18 cellular contexts compared by ENCODE assay signal in the genomic region with DNA sequence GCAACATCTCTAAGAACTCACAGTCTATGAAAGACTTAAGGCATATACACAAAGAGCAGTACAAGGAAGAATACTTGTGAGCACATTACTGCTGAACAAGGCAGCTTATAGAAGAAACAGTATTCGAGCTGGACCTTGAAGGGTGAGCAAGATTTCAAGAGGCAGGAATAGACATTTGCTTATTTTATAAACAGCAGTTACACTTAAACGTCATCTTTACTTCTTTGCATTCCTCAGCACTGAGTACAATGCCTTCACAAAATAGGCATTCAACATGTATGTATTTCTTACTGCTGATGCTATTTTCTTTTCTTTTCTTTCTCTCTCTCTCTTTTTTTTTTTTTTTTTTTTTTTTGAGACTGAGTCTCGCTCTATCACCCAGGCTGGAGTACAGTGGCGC.
A peak's percentile ranks its signal among the peaks of the same experiment; 100 is the strongest.
DNase-seq lines count a peak whose midpoint lies in the region; ATAC-seq and TF ChIP-seq lines count a peak whose summit lies in the region.
"Had no signal": no experiment of that assay in that cellular context is flagged by ENCODE, and none has a peak within 500 bp of the region (broad histone marks: within the 10 kb centered on the region; RNA-seq: fewer than 3 reads in every experiment).

No MANE protein-coding gene starts in this region.

- H3K4me1 ChIP-seq in IMR-90 (ENCODE audit: control insufficient read depth, insufficient read depth, low read length), result no peaks in the 10 kb centered on the region

- TF ChIP-seq CTCF in AG04450 (IDR thresholded peaks at IDR 0.05; ENCODE audit: low read depth, low read length), result no peak
- no peak for TF ChIP-seq CTCF in IMR-90 (conservative IDR thresholded peaks at IDR 0.05; ENCODE audit: low read depth, low read length)

- H2AK5ac ChIP-seq in IMR-90 (ENCODE audit: low read depth, low read length), result no peak overlapping the region

- no peak overlapping the region for H2BK120ac ChIP-seq in IMR-90 (ENCODE audit: low read depth, low read length)

- DNase-seq in AG04450 (ENCODE audit: low read depth, low spot score) (peak; percentile 61), IMR-90 (peak; percentile 84), fibroblast of gingiva (ENCODE audit: low read depth) (peak; percentile 3), non-pigmented ciliary epithelial cell (ENCODE audit: low read depth) (peak; percentile 30), HuH-7 (ENCODE audit: low spot score) (no peak), left ventricle myocardium superior (no peak)
- no peak for DNase-seq in activated CD4-positive, alpha-beta T cell treated with anti-CD3 and anti-CD28 coated beads for 4 hours
- DNase-seq in natural killer cell treated with Interleukin-12 subunit alpha and Interleukin-12 subunit beta and Interleukin-15 and Interleukin-18, amount 100 ng/mL, for 72 hours (ENCODE audit: low spot score), result no peak
- DNase-seq: AML-193, GF-D8, Karpas-422, MM.1S, NCI-H1105, NCI-H1694 treated with DMSO at 0.1 percent for 48 hours, NCI-H446, PC-9 had no signal

- TF ChIP-seq POLR2A in IMR-90 (IDR thresholded peaks at IDR 0.05; ENCODE audit: low read depth, low read length), result no peak

- H3K4me3 Mint-ChIP-seq in natural killer cell treated with Interleukin-12 subunit alpha and Interleukin-12 subunit beta and Interleukin-15 and Interleukin-18, amount 100 ng/mL, for 72 hours, result no peak overlapping the region

- no peak overlapping the region for H3K23ac ChIP-seq in IMR-90 (ENCODE audit: low read depth, low read length)

- H3K14ac ChIP-seq in IMR-90 (replicated peaks; ENCODE audit: low read depth, low read length), result no peak overlapping the region

- no peak overlapping the region for H4K8ac ChIP-seq in IMR-90 (ENCODE audit: low read depth in 2 of 2, low read length in 2 of 2)

- ATAC-seq in IMR-90 (ENCODE audit: low read depth) (peak; percentile 99), left ventricle myocardium superior (no peak)
- no peak for ATAC-seq in natural killer cell treated with Interleukin-12 subunit alpha and Interleukin-12 subunit beta and Interleukin-15 and Interleukin-18, amount 100 ng/mL, for 72 hours
- ATAC-seq: HepG2 had no signal

- H3K4me1 Mint-ChIP-seq in natural killer cell treated with Interleukin-12 subunit alpha and Interleukin-12 subunit beta and Interleukin-15 and Interleukin-18, amount 100 ng/mL, for 72 hours (ENCODE audit: low read depth in 2 of 2), result no peaks in the 10 kb centered on the region

- no peaks in the 10 kb centered on the region for H4K20me1 ChIP-seq in IMR-90 (ENCODE audit: insufficient read depth, low read length)

- no peaks in the 10 kb centered on the region for H3K27me3 Mint-ChIP-seq in natural killer cell treated with Interleukin-12 subunit alpha and Interleukin-12 subunit beta and Interleukin-15 and Interleukin-18, amount 100 ng/mL, for 72 hours

- H3K18ac ChIP-seq in IMR-90 (ENCODE audit: low read depth, low read length), result no peak overlapping the region

- H3K36me3 ChIP-seq in IMR-90 (ENCODE audit: control insufficient read depth, insufficient read depth, low read length), result no peaks in the 10 kb centered on the region

- H3K9me3 ChIP-seq in AG04450 (ENCODE audit: control insufficient read depth, insufficient read depth, low read length) (no peaks in the 10 kb centered on the region), IMR-90 (ENCODE audit: control insufficient read depth, insufficient read depth, low read length) (no peaks in the 10 kb centered on the region)

- POLR2A ChIA-PET in AG04450 (lab: Yijun Ruan, JAX) (interaction anchor here (0.6 to 1.0 kb wide), 2 partner anchors 97 to 1003 kb away, joined by 3 to 8 read pairs; no protein-coding TSS in a partner anchor), IMR-90 (lab: Charles Lee; ENCODE audit: unreplicated experiment) (no interaction called here)

- intact Hi-C loops in IMR-90 (cut with micrococcal nuclease) (loop anchor here (5.0 kb wide), 1 partner anchor 97 kb away; no protein-coding TSS in a partner anchor), left ventricle myocardium superior (cut with micrococcal nuclease) (no loop called here)

- no peak overlapping the region for H2BK5ac ChIP-seq in IMR-90 (ENCODE audit: low read depth, low read length, poor library complexity, severe bottlenecking)

- H3K36me3 Mint-ChIP-seq in natural killer cell treated with Interleukin-12 subunit alpha and Interleukin-12 subunit beta and Interleukin-15 and Interleukin-18, amount 100 ng/mL, for 72 hours, result no peaks in the 10 kb centered on the region

- H3K27me3 ChIP-seq in AG04450 (ENCODE audit: control insufficient read depth, insufficient read depth, low read length) (no peaks in the 10 kb centered on the region), IMR-90 (ENCODE audit: control insufficient read depth, insufficient read depth, low read length) (no peaks in the 10 kb centered on the region)

- TF ChIP-seq RAD21 in IMR-90 (IDR thresholded peaks at IDR 0.05; ENCODE audit: low read length), result no peak

- no TSS peak for BruUV-seq in IMR-90 (replicated peaks; lab: Mats Ljungman, UMichigan)

- H3K79me1 ChIP-seq in IMR-90 (ENCODE audit: low read depth in 1 of 2, low read length in 2 of 2), result no peaks in the 10 kb centered on the region

- H2AK9ac ChIP-seq in IMR-90 (replicated peaks; ENCODE audit: low read depth, low read length, poor library complexity), result no peak overlapping the region

- no peak overlapping the region for H3K9ac ChIP-seq in IMR-90 (ENCODE audit: low read depth, low read length)

- WGBS in IMR-90 (ENCODE audit: extremely low coverage in 2 of 2, insufficient read length in 1 of 2), 2 experiments, result no CpG with 5 or more reads among the region's 4 CpGs

- H2BK20ac ChIP-seq in IMR-90 (ENCODE audit: low read depth, low read length), result no peak overlapping the region

- in situ Hi-C loops in IMR-90 (cut with MboI; ENCODE audit: low sequenced_read_pairs), result no loop called here

- H3K4me2 ChIP-seq in IMR-90 (ENCODE audit: low read depth, low read length), result peak overlapping the region; percentile 59; the same call in 1 of the 2 replicates
- H3K4me2 ChIP-seq: PC-9 had no signal

- H3K4me3 ChIP-seq in AG04450 (ENCODE audit: low read depth, low read length) (no peak overlapping the region), IMR-90 (ENCODE audit: insufficient read depth, low read depth, low read length) (no peak overlapping the region)
- H3K4me3 ChIP-seq: PC-9, SK-N-MC had no signal

- H4K5ac ChIP-seq in IMR-90 (ENCODE audit: low read depth, low read length), result no peak overlapping the region

- H3K27ac Mint-ChIP-seq in natural killer cell treated with Interleukin-12 subunit alpha and Interleukin-12 subunit beta and Interleukin-15 and Interleukin-18, amount 100 ng/mL, for 72 hours, result no peak overlapping the region

- CTCF ChIA-PET in AG04450 (lab: Charles Lee) (interaction anchor here (2.6 kb wide), 1 partner anchor 9 kb away, joined by 10 read pairs; no protein-coding TSS in a partner anchor), IMR-90 (lab: Yijun Ruan, JAX) (interaction anchor here (0.6 to 1.3 kb wide), 2 partner anchors 8 to 155 kb away, joined by 3 read pairs; no protein-coding TSS in a partner anchor)

- H3K56ac ChIP-seq in IMR-90 (ENCODE audit: extremely low read depth, insufficient read depth, low read length), result no peak overlapping the region

- dilution Hi-C loops in IMR-90 (cut with HindIII; ENCODE audit: low sequenced_read_pairs, unreplicated experiment), result no loop called here

- H4K91ac ChIP-seq in IMR-90 (ENCODE audit: insufficient read depth, low read depth, low read length), result no peak overlapping the region

- no peaks in the 10 kb centered on the region for H3K9me1 ChIP-seq in IMR-90 (ENCODE audit: insufficient read depth, low read length)

- no peak overlapping the region for H3K4ac ChIP-seq in IMR-90 (ENCODE audit: low read depth, low read length)

- H3K9me3 Mint-ChIP-seq in natural killer cell treated with Interleukin-12 subunit alpha and Interleukin-12 subunit beta and Interleukin-15 and Interleukin-18, amount 100 ng/mL, for 72 hours, result peaks cover 2% of the 10 kb centered on the region

- H2BK15ac ChIP-seq in IMR-90 (ENCODE audit: low read depth, low read length), result no peak overlapping the region

- no peak overlapping the region for H2AFZ ChIP-seq in IMR-90 (replicated peaks; ENCODE audit: low read length, poor library complexity)
- H2AFZ ChIP-seq: PC-9 had no signal

- H3K27ac ChIP-seq in AG04450 (ENCODE audit: low read depth, low read length), result no peak overlapping the region
- no peak overlapping the region for H3K27ac ChIP-seq in IMR-90 (ENCODE audit: insufficient read depth, low read length)
- H3K27ac ChIP-seq: PC-9, SK-N-MC had no signal

TF ChIP-seq in IMR-90, 13 proteins besides CTCF, POLR2A, EP300 and RAD21 (continues in another document):
- TF ChIP-seq SMC3 (IDR thresholded peaks at IDR 0.05; ENCODE audit: low read depth, low read length) (no peak), NFE2L2 (IDR thresholded peaks at IDR 0.05; ENCODE audit: low read depth, low read length) (no peak), MAFK (IDR thresholded peaks at IDR 0.05; ENCODE audit: low read depth, low read length) (no peak), RCOR1 (IDR thresholded peaks at IDR 0.05; ENCODE audit: insufficient replicate concordance, low read length) (no peak), RFX5 (IDR thresholded peaks at IDR 0.05; ENCODE audit: low read depth, low read length) (no peak), MXI1 (IDR thresholded peaks at IDR 0.05; ENCODE audit: borderline replicate concordance, low read depth, low read length) (no peak), CEBPB (IDR thresholded peaks at IDR 0.05; ENCODE audit: low read depth, low read length) (no peak), BHLHE40 (IDR thresholded peaks at IDR 0.05; ENCODE audit: low read depth, low read length) (no peak), MAZ (IDR thresholded peaks at IDR 0.05; ENCODE audit: borderline replicate concordance, low read depth, low read length) (no peak), FOS (IDR thresholded peaks at IDR 0.05; ENCODE audit: low read depth, low read length) (no peak), CHD1 (IDR thresholded peaks at IDR 0.05; ENCODE audit: low read depth, low read length) (no peak)
- TF ChIP-seq, protein P1, sequence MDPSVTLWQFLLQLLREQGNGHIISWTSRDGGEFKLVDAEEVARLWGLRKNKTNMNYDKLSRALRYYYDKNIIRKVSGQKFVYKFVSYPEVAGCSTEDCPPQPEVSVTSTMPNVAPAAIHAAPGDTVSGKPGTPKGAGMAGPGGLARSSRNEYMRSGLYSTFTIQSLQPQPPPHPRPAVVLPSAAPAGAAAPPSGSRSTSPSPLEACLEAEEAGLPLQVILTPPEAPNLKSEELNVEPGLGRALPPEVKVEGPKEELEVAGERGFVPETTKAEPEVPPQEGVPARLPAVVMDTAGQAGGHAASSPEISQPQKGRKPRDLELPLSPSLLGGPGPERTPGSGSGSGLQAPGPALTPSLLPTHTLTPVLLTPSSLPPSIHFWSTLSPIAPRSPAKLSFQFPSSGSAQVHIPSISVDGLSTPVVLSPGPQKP (IDR thresholded peaks at IDR 0.05; ENCODE audit: borderline replicate concordance, low read depth, low read length), result no peak

Comparison
In these comparisons a context has a peak if more than half of its experiments do, and no peak if none do; other contexts are left out.
1. DNase-seq: peak in AG04450 (single experiment), IMR-90 (single experiment), fibroblast of gingiva (single experiment) and non-pigmented ciliary epithelial cell (single experiment); none in activated CD4-positive, alpha-beta T cell treated with anti-CD3 and anti-CD28 coated beads for 4 hours (0 of 2), HuH-7 (single experiment), natural killer cell treated with Interleukin-12 subunit alpha and Interleukin-12 subunit beta and Interleukin-15 and Interleukin-18, amount 100 ng/mL, for 72 hours (single experiment) and left ventricle myocardium superior (single experiment).